Comparison of ENCODE assay signal across 34 cellular contexts in the genomic region with DNA sequence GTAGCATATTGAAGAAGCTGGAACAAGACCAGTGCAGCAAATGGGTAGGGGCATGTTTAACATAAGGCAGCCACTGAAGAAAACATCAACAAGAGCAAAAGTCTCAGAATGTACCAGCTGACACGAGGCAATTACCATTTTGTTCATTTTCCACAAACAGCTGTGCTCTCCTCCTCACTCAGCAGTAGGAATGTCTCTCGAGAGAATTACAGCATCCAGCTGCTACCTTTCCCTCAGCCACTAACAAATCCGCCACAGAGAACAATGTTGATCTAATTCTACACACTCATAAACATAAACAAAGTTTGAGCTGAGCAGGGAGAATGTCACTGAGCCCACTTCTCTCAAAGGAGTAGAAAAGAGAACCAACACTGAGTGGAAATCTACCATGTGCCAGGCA.
A peak's percentile ranks its signal among the peaks of the same experiment; 100 is the strongest.
DNase-seq lines count a peak whose midpoint lies in the region; ATAC-seq and TF ChIP-seq lines count a peak whose summit lies in the region.
"Had no signal": no experiment of that assay in that cellular context is flagged by ENCODE, and none has a peak within 500 bp of the region (broad histone marks: within the 10 kb centered on the region; RNA-seq: fewer than 3 reads in every experiment).

No MANE protein-coding gene starts in this region.

- no peak for DNase-seq in left ventricle myocardium superior
- no peak for DNase-seq in cardiac septum (ENCODE audit: low spot score)
- DNase-seq in left kidney (ENCODE audit: low read depth, low spot score) = peak; percentile 37
- no peak for DNase-seq in spleen
- DNase-seq in NCI-H69 (lab: John Stamatoyannopoulos, UW) = no peak
- DNase-seq: activated CD4-positive, alpha-beta T cell treated with anti-CD3 and anti-CD28 coated beads for 4 hours; activated T-cell treated with anti-CD3 and anti-CD28 coated beads for 4 hours; aorta; Caco-2; central memory CD4-positive, alpha-beta T cell; DMS79 treated with DMSO at 0.1 percent for 48 hours; foreskin fibroblast; GF-D8; H9; heart right ventricle; kidney glomerular epithelial cell; NCI-H1436; NCI-H510A treated with DMSO at 0.1 percent for 48 hours; NK-92 treated with Interleukin-12 subunit alpha and Interleukin-12 subunit beta, amount 100 ng/mL, for 24 hours; PC-3; SHP77; small intestine; stimulated activated CD4-positive, alpha-beta T cell treated with anti-CD3 and anti-CD28 coated beads, Interleukin-2, amount 100 ng/mL, for 24 hours; tibial artery had no signal

- TF ChIP-seq POLR2A in spleen (IDR thresholded peaks at IDR 0.05) = no peak

- peaks cover 3% of the 10 kb centered on the region for H3K27me3 Mint-ChIP-seq in brain

- peaks cover 14% of the 10 kb centered on the region for H3K36me3 Mint-ChIP-seq in brain
- H3K36me3 Mint-ChIP-seq: activated naive CD4-positive, alpha-beta T cell treated with anti-CD3 and anti-CD28 coated beads, Interleukin-2, amount 50 U/mL, for 72 hours had no signal

- H3K4me3 ChIP-seq in spleen = no peak overlapping the region
- H3K4me3 ChIP-seq: A549; BLaER1 treated with 17β-estradiol and CSF1 and Interleukin-3, amounts not matched to agents 10 nM and 100 nM; heart right ventricle; prostate gland; tibial artery had no signal

- H3K4me1 Mint-ChIP-seq in brain = peaks cover 18% of the 10 kb centered on the region
- H3K4me1 Mint-ChIP-seq: H9 had no signal

- no peaks in the 10 kb centered on the region for H3K27me3 ChIP-seq in spleen (replicated peaks in 1 of 7)
- H3K27me3 ChIP-seq: neutrophil, tibial artery had no signal

- no peaks in the 10 kb centered on the region for H3K36me3 ChIP-seq in spleen
- H3K36me3 ChIP-seq: BLaER1 treated with 17β-estradiol and CSF1 and Interleukin-3, amounts not matched to agents 10 nM and 100 nM; heart right ventricle; neutrophil; prostate gland; tibial artery had no signal

- no peak overlapping the region for H3K4me3 Mint-ChIP-seq in brain
- H3K4me3 Mint-ChIP-seq: H9 had no signal

- no peaks in the 10 kb centered on the region for H3K4me1 ChIP-seq in spleen
- H3K4me1 ChIP-seq: A549; BLaER1 treated with 17β-estradiol and CSF1 and Interleukin-3, amounts not matched to agents 10 nM and 100 nM; Caco-2; prostate gland; tibial artery had no signal

- 34 to 81% (median 74%) methylated on average over 3 of the region's 3 CpGs for WGBS in spleen, 5 donors

- no peak overlapping the region for H3K27ac ChIP-seq in spleen
- H3K27ac ChIP-seq: A549; BLaER1 treated with 17β-estradiol and CSF1 and Interleukin-3, amounts not matched to agents 10 nM and 100 nM; heart right ventricle; KMS-11; neutrophil; prostate gland; tibial artery; VCaP had no signal

- peak overlapping the region in 4 of 5 experiments; percentile 4 to 80 (median 40) for H3K27ac Mint-ChIP-seq in brain
- H3K27ac Mint-ChIP-seq: activated naive CD4-positive, alpha-beta T cell treated with anti-CD3 and anti-CD28 coated beads, Interleukin-2, amount 50 U/mL, for 72 hours; H9 had no signal

- intact Hi-C loops in left ventricle myocardium superior (cut with micrococcal nuclease) = no loop called here
- intact Hi-C loops in cardiac septum (cut with DNase I) = no loop called here
- intact Hi-C loops in spleen (cut with DNase I; ENCODE audit: low total_unique reads) = no loop called here

- TF ChIP-seq CTCF in brain (conservative IDR thresholded peaks at IDR 0.05) (no peak), spleen (IDR thresholded peaks at IDR 0.05 in 8 of 11, conservative IDR thresholded peaks at IDR 0.05 in 3 of 11) (no peak)

- peaks cover 0 to 16% (median 6%) of the 10 kb centered on the region in 8 donors for H3K9me3 ChIP-seq in spleen
- H3K9me3 ChIP-seq: Caco-2, neutrophil, prostate gland had no signal

- ATAC-seq in left ventricle myocardium superior = peak; percentile 72
- no peak for ATAC-seq in HG02938 (IDR thresholded peaks at IDR 0.05; ENCODE audit: unreplicated experiment)
- ATAC-seq in GM19397 (IDR thresholded peaks at IDR 0.05; ENCODE audit: unreplicated experiment) = no peak
- ATAC-seq: A549; activated naive CD4-positive, alpha-beta T cell treated with anti-CD3 and anti-CD28 coated beads, Interleukin-2, amount 50 U/mL, for 72 hours; PC-3 had no signal

- H3K9me3 Mint-ChIP-seq in brain = peaks cover 7 to 11% (median 8%) of the 10 kb centered on the region in 5 experiments
